ENCODE assay signal across 12 cellular contexts in the genomic region with DNA sequence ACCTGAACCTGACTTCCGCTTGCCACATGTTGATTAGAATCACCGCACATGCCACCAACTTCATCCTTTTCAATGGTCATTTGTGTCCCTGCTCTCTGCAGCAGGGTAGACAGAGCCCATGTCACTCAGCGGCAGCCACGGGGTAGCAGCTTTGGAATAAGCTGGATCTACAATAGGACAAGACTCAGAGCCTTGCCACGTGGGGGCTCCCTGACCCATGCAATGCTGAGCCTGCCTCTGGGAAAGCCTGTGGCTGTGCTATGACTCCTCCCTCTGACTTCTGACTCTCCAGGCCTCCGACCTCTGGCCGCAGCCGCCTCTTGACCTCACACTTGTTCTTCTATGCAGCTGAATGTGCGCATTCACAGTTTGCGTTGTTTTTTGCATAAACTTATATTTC.
A peak's percentile ranks its signal among the peaks of the same experiment; 100 is the strongest.
DNase-seq lines count a peak whose midpoint lies in the region; ATAC-seq, FAIRE-seq and TF ChIP-seq lines count a peak whose summit lies in the region.
"Had no signal": no experiment of that assay in that cellular context is flagged by ENCODE, and none has a peak within 500 bp of the region (broad histone marks: within the 10 kb centered on the region; RNA-seq: fewer than 3 reads in every experiment).

No MANE protein-coding gene starts in this region.

- no peaks in the 10 kb centered on the region for H3K36me3 ChIP-seq in left ventricle myocardium inferior
- H3K36me3 ChIP-seq in brain microvascular endothelial cell (replicated peaks), result no peaks in the 10 kb centered on the region

- ATAC-seq in sciatic nerve, result peak; percentile 97
- no peak for ATAC-seq in GM18520 (IDR thresholded peaks at IDR 0.05; ENCODE audit: unreplicated experiment)
- ATAC-seq: activated T-helper 17 cell treated with anti-CD3 and anti-CD28 coated beads, Interleukin-2, amount 50 U/mL, for 72 hours had no signal

- intact Hi-C loops in left ventricle myocardium inferior (cut with micrococcal nuclease) (no loop called here), sciatic nerve (cut with DNase I) (no loop called here)

- DNase-seq in NCI-H524 (lab: John Stamatoyannopoulos, UW), result peak; percentile 4 to 53
- no peak for DNase-seq in NCI-H524 treated with DMSO at 0.1 percent for 48 hours (lab: John Stamatoyannopoulos, UW)
- peak; percentile 3 for DNase-seq in NCI-H1694 (lab: John Stamatoyannopoulos, UW)
- peak; percentile 41 for DNase-seq in left ventricle myocardium inferior
- DNase-seq in sciatic nerve (ENCODE audit: low spot score), result peak; percentile 74
- DNase-seq in brain microvascular endothelial cell, result no peak
- DNase-seq in GM12892 (ENCODE audit: insufficient read length), result no peak
- DNase-seq: midbrain had no signal

- H3K4me1 ChIP-seq in left ventricle myocardium inferior, result no peaks in the 10 kb centered on the region

- no peak for TF ChIP-seq POLR2A in GM12892 (IDR thresholded peaks at IDR 0.05; ENCODE audit: low read depth, low read length)

- in situ Hi-C loops in brain microvascular endothelial cell (cut with HindIII; ENCODE audit: low pct_ligation_motif_present, low sequenced_read_pairs), result no loop called here

- H3K4me3 ChIP-seq in left ventricle myocardium inferior (no peak overlapping the region), brain microvascular endothelial cell (ENCODE audit: low read depth, low read length) (no peak overlapping the region)
- H3K4me3 ChIP-seq: skin epidermis had no signal

- H3K27me3 ChIP-seq in left ventricle myocardium inferior (ENCODE audit: low read depth), result peaks cover 62% of the 10 kb centered on the region
- no peaks in the 10 kb centered on the region for H3K27me3 ChIP-seq in brain microvascular endothelial cell (replicated peaks)

- peaks cover 14% of the 10 kb centered on the region for H3K9me3 ChIP-seq in left ventricle myocardium inferior (replicated peaks)

- TF ChIP-seq CTCF in left ventricle myocardium inferior (IDR thresholded peaks at IDR 0.05; ENCODE audit: borderline replicate concordance) (peak; percentile 50), brain microvascular endothelial cell (IDR thresholded peaks at IDR 0.05; ENCODE audit: low read depth, low read length, missing control alignments) (no peak)

- H3K27ac ChIP-seq in left ventricle myocardium inferior (replicated peaks) (no peak overlapping the region), brain microvascular endothelial cell (no peak overlapping the region)
- H3K27ac ChIP-seq: skin epidermis had no signal

- no peak for FAIRE-seq in GM12892 (lab: Jason Lieb, UNC)
- FAIRE-seq: HTR-8/SVneo had no signal

Comparison
In these comparisons a context has a peak if more than half of its experiments do, and no peak if none do; other contexts are left out.
1. DNase-seq: peak in NCI-H524 (2 of 2), NCI-H1694 (single experiment), left ventricle myocardium inferior (single experiment) and sciatic nerve (single experiment); none in NCI-H524 treated with DMSO at 0.1 percent for 48 hours (single experiment), brain microvascular endothelial cell (single experiment) and GM12892 (single experiment).